Comparison of ENCODE assay signal across 16 cellular contexts in genomic region chr14:32430326-32430725, GRCh38.
DNase-seq lines count a peak whose midpoint lies in the region; ATAC-seq and TF ChIP-seq lines count a peak whose summit lies in the region.
"Had no signal": no experiment of that assay in that cellular context is flagged by ENCODE, and none has a peak within 500 bp of the region (broad histone marks: within the 10 kb centered on the region; RNA-seq: fewer than 3 reads in every experiment).

No MANE protein-coding gene starts in this region.

- H3K4me1 ChIP-seq in mammary epithelial cell (ENCODE audit: insufficient read depth, low read length) = no peaks in the 10 kb centered on the region
- H3K4me1 ChIP-seq in breast epithelium = no peaks in the 10 kb centered on the region

- H3K9me3 ChIP-seq in mammary epithelial cell (replicated peaks; ENCODE audit: insufficient read depth, low read length) (no peaks in the 10 kb centered on the region), breast epithelium (no peaks in the 10 kb centered on the region)
- H3K9me3 ChIP-seq: heart right ventricle had no signal

- CTCF ChIA-PET in mammary epithelial cell (lab: Charles Lee; ENCODE audit: low non-redundant PET) = no interaction called here

- TF ChIP-seq CTCF in mammary epithelial cell (conservative IDR thresholded peaks at IDR 0.05 in 1 of 2, IDR thresholded peaks at IDR 0.05 in 1 of 2; ENCODE audit: extremely low read depth in 1 of 2, insufficient read depth in 1 of 2, low read depth in 1 of 2, low read length in 2 of 2) (no peak), breast epithelium (IDR thresholded peaks at IDR 0.05) (no peak)

- H3K27me3 ChIP-seq in mammary epithelial cell (ENCODE audit: insufficient read depth, low read length) (no peaks in the 10 kb centered on the region), breast epithelium (no peaks in the 10 kb centered on the region), layer of hippocampus (ENCODE audit: control insufficient read depth, insufficient read depth, low read length) (no peaks in the 10 kb centered on the region)
- H3K27me3 ChIP-seq: heart right ventricle had no signal

- no peak overlapping the region for H3K4me2 ChIP-seq in mammary epithelial cell (ENCODE audit: insufficient read depth, low read depth, low read length)

- no TSS peak for BruUV-seq in mammary epithelial cell (replicated peaks; lab: Mats Ljungman, UMichigan)

- H3K27ac ChIP-seq in mammary epithelial cell (ENCODE audit: insufficient read depth, low read depth, low read length) (no peak overlapping the region), breast epithelium (no peak overlapping the region), layer of hippocampus (ENCODE audit: low read depth, low read length) (peak overlapping the region; percentile 43)
- H3K27ac ChIP-seq: skin epidermis had no signal

- no peaks in the 10 kb centered on the region for H3K79me2 ChIP-seq in mammary epithelial cell (ENCODE audit: insufficient read depth, low read length)

- intact Hi-C loops in mammary epithelial cell (cut with micrococcal nuclease) (no loop called here), breast epithelium (cut with DNase I; ENCODE audit: low total_unique reads) (loop anchor here (5.0 kb wide), 1 partner anchor 663 kb away; no protein-coding TSS in a partner anchor)

- H3K4me3 ChIP-seq in mammary epithelial cell (replicated peaks in 1 of 3; ENCODE audit: insufficient read depth in 1 of 3, low read depth in 2 of 3, low read length in 3 of 3) = no peak overlapping the region
- H3K4me3 ChIP-seq in breast epithelium = no peak overlapping the region
- H3K4me3 ChIP-seq: heart right ventricle, skin epidermis had no signal

- DNase-seq in mammary epithelial cell (peak; percentile 46), breast epithelium (ENCODE audit: low spot score in 2 of 2) (no peak), brain pericyte (ENCODE audit: low read depth, low spot score) (peak; percentile 50), superior temporal gyrus (ENCODE audit: extremely low spot score) (peak; percentile 75)
- no peak for DNase-seq in NK-92 treated with Interleukin-12 subunit alpha and Interleukin-12 subunit beta, amount 100 ng/mL, for 24 hours (lab: John Stamatoyannopoulos, UW)
- DNase-seq: activated CD4-positive, alpha-beta T cell treated with anti-CD3 and anti-CD28 coated beads, Interleukin-2, amount 50 U/mL, for 4 hours; heart right ventricle; KG1; left cardiac atrium; naive thymus-derived CD8-positive, alpha-beta T cell; NCI-H526; T-helper 9 cell had no signal

- no peak overlapping the region for H3K9ac ChIP-seq in mammary epithelial cell (ENCODE audit: insufficient read depth, low read length)

- dilution Hi-C loops in mammary epithelial cell (cut with HindIII; ENCODE audit: low sequenced_read_pairs) = no loop called here

- no peak for ATAC-seq in GM21423 (IDR thresholded peaks at IDR 0.05; ENCODE audit: unreplicated experiment)
- ATAC-seq in GM18511 (IDR thresholded peaks at IDR 0.05; ENCODE audit: unreplicated experiment) = no peak
- ATAC-seq: heart right ventricle; left cardiac atrium; naive thymus-derived CD8-positive, alpha-beta T cell had no signal

- in situ Hi-C loops in mammary epithelial cell (cut with MboI; ENCODE audit: low sequenced_read_pairs in 2 of 2) = no loop called here

- H4K20me1 ChIP-seq in mammary epithelial cell (ENCODE audit: insufficient read depth, low read length) = no peaks in the 10 kb centered on the region

- H3K36me3 ChIP-seq in mammary epithelial cell (ENCODE audit: insufficient read depth, low read length) (no peaks in the 10 kb centered on the region), breast epithelium (no peaks in the 10 kb centered on the region)
- H3K36me3 ChIP-seq: heart right ventricle had no signal

- H2AFZ ChIP-seq in mammary epithelial cell (ENCODE audit: low read depth, low read length) = no peak overlapping the region

- 96% methylated on average over 4 of the region's 4 CpGs for WGBS in mammary epithelial cell (ENCODE audit: low coverage, missing lambda C conversion rate)

- no peak for TF ChIP-seq POLR2A in breast epithelium (IDR thresholded peaks at IDR 0.05)

Comparison
In these comparisons a context has a peak if more than half of its experiments do, and no peak if none do; other contexts are left out.
1. DNase-seq: peak in mammary epithelial cell (single experiment), brain pericyte (single experiment) and superior temporal gyrus (single experiment); none in breast epithelium (0 of 2) and NK-92 treated with Interleukin-12 subunit alpha and Interleukin-12 subunit beta, amount 100 ng/mL, for 24 hours (single experiment).